In the genomic region with DNA sequence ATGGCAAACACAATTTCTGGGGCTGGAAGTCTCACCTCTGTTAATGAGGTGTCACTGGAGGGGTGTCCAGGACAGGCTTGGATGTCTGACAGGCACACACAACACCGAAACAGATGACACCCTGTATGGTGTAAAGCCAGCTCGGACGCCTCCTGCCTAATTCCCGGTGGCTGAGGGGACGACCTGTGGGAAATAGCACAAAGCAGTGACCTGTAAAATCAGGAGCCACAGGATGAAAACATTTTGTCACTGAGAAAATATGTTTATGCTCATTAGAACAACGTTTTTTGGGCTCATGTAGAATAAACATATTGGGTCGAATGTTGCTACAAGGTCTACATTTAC, we compare ENCODE assay signal across 19 cellular contexts.
"Had no signal": no experiment of that assay in that cellular context is flagged by ENCODE, and none has a peak within 500 bp of the region (broad histone marks: within the 10 kb centered on the region; RNA-seq: fewer than 3 reads in every experiment).

No MANE protein-coding gene starts in this region.

- H2AFZ ChIP-seq: hepatocyte had no signal

- H3K4me1 ChIP-seq: pancreas, prostate gland, right lobe of liver, suprapubic skin, tibial artery, upper lobe of left lung, uterus had no signal

- H3K9me3 ChIP-seq: mucosa of descending colon, pancreas, prostate gland, right lobe of liver, suprapubic skin, tibial artery, upper lobe of left lung, uterus had no signal

- H3K4me2 ChIP-seq: hepatocyte had no signal

- DNase-seq: dermis blood vessel endothelial cell; endodermal cell; erythroblast; foreskin melanocyte; left colon; left ventricle myocardium superior; mucosa of descending colon; pancreas; stimulated activated CD4-positive, alpha-beta T cell treated with anti-CD3 and anti-CD28 coated beads, Interleukin-12 subunit alpha, Interleukin-12 subunit beta, amount 100 ng/mL, for 4 hours; stimulated activated naive CD8-positive, alpha-beta T cell treated with anti-CD3 and anti-CD28 coated beads, Interleukin-15, Interleukin-2, amounts not matched to agents 100 U/mL and 50 U/mL, for 24 hours; tibial artery; upper lobe of left lung had no signal

- H3K36me3 ChIP-seq: pancreas, prostate gland, right lobe of liver, suprapubic skin, tibial artery, upper lobe of left lung, uterus had no signal

- H3K4me3 ChIP-seq: hepatocyte, mucosa of descending colon, pancreas, prostate gland, right lobe of liver, skin epidermis, suprapubic skin, tibial artery, upper lobe of left lung, uterus had no signal

- H3K27ac ChIP-seq: hepatocyte, pancreas, prostate gland, right lobe of liver, skin epidermis, suprapubic skin, tibial artery, upper lobe of left lung had no signal

- ATAC-seq: left colon; left ventricle myocardium superior; mucosa of descending colon; naive thymus-derived CD8-positive, alpha-beta T cell; pancreas; right lobe of liver; stimulated activated naive CD8-positive, alpha-beta T cell treated with anti-CD3 and anti-CD28 coated beads, Interleukin-15, Interleukin-2, amounts not matched to agents 100 U/mL and 50 U/mL, for 24 hours had no signal

- H3K79me2 ChIP-seq: hepatocyte had no signal

- H3K27me3 ChIP-seq: hepatocyte, pancreas, right lobe of liver, upper lobe of left lung, uterus had no signal
